Comparison of ENCODE assay signal across 8 cellular contexts in the genomic region with DNA sequence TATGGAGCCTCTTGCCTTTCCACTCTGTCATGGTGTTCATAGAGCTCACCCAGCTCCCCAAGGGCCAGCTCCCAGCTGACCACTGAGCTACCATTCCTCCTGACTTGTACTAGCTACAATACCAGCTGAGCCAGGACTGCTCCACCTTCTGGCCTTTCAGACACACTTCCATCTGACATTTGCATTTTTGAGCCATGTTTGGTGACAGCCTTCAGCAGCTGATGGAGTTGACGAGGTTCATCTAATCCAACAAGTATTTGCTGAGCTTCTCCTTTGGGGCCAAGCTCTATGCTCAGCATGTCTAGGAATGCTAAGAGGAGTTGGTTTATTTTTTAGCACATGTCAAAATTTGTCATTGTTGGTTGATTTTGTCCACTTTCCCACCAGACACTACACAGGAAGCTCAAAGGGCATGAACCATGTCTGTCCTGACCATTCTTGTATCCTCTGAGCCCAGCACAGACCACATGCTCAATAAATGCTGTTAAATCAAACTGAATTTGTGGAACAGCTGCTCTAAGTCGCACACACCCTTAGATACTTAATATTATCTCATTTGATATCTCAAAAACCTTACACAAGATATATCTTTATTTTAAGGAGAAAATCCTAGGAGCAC.
DNase-seq lines count a peak whose midpoint lies in the region; ATAC-seq, FAIRE-seq and TF ChIP-seq lines count a peak whose summit lies in the region.

No MANE protein-coding gene starts in this region.

- peak in 2 of 3 experiments; percentile 23; a peak in 3 of 6 replicates for TF ChIP-seq CTCF in K562 (IDR thresholded peaks at IDR 0.05 in 2 of 3, conservative IDR thresholded peaks at IDR 0.05 in 1 of 3; ENCODE audit: insufficient read depth in 2 of 3, low read depth in 1 of 3, low read length in 3 of 3)
- no peak for TF ChIP-seq CTCF in PC-3 (conservative IDR thresholded peaks at IDR 0.05; ENCODE audit: low read depth, low read length)

- no peak for FAIRE-seq in K562 (lab: Jason Lieb, UNC)

- no peak for TF ChIP-seq RAD21 in K562 (CRISPR knock-in tag; conservative IDR thresholded peaks at IDR 0.05 in 1 of 2, IDR thresholded peaks at IDR 0.05 in 1 of 2)

- H3K9me2 ChIP-seq in PC-3 (replicated peaks; ENCODE audit: low read length): no peaks in the 10 kb centered on the region

- CTCF ChIA-PET in K562 (lab: Yijun Ruan, JAX; ENCODE audit: low intra/inter-chr PET ratio) (interaction anchor here (0.8 kb wide), 1 partner anchor 897 kb away, joined by 6 read pairs; no protein-coding TSS in a partner anchor), PC-3 (lab: Charles Lee) (no interaction called here)

- H3K9me3 ChIP-seq in K562 (replicated peaks; ENCODE audit: control insufficient read depth, insufficient read depth, low read depth, low read length): no peaks in the 10 kb centered on the region
- no peaks in the 10 kb centered on the region for H3K9me3 ChIP-seq in PC-3 (ENCODE audit: low read length)

- peak; percentile 65 for ATAC-seq in HG03432 (IDR thresholded peaks at IDR 0.05; ENCODE audit: unreplicated experiment)
- ATAC-seq in K562: peak; percentile 63; the same call in 2 of the 3 replicates
- no peak for ATAC-seq in HG02840 (IDR thresholded peaks at IDR 0.05; ENCODE audit: low FRiP score, unreplicated experiment)
- ATAC-seq in PC-3: no peak

- no peak overlapping the region for H3K4me2 ChIP-seq in K562 (ENCODE audit: insufficient read depth, low read length)
- H3K4me2 ChIP-seq in PC-3 (ENCODE audit: low read length): no peak overlapping the region

- POLR2A ChIA-PET in K562 (lab: Yijun Ruan, JAX): no interaction called here
- POLR2A ChIA-PET in PC-3 (lab: Charles Lee; ENCODE audit: unreplicated experiment): no interaction called here

- intact Hi-C loops in K562 (cut with micrococcal nuclease): no loop called here
- intact Hi-C loops in PC-3 (cut with micrococcal nuclease): no loop called here

- WGBS in K562 (ENCODE audit: insufficient coverage, low coverage, missing lambda C conversion rate): 0% methylated on average over 2 of the region's 2 CpGs

- H3F3A ChIP-seq in PC-3 (ENCODE audit: low read length, unreplicated experiment): no peaks in the 10 kb centered on the region

- H3K79me2 ChIP-seq in K562 (ENCODE audit: control insufficient read depth, insufficient read depth, low read length): no peaks in the 10 kb centered on the region
- no peaks in the 10 kb centered on the region for H3K79me2 ChIP-seq in PC-3 (ENCODE audit: low read length)

- DNase-seq in EH (ENCODE audit: low read depth): peak; percentile 34
- peak in 2 of 4 experiments; percentile 3 to 4 for DNase-seq in K562 (ENCODE audit: extremely low read depth in 1 of 4, low spot score in 3 of 4)
- DNase-seq in myocyte (ENCODE audit: low read depth): peak; percentile 92
- no peak for DNase-seq in NCI-H446 treated with DMSO at 0.1 percent for 48 hours (lab: John Stamatoyannopoulos, UW)
- no peak for DNase-seq in PC-3
- no peak for DNase-seq in SIG-M5 treated with dmso at 0.1 percent for 504 hours (lab: John Stamatoyannopoulos, UW; ENCODE audit: unreplicated experiment)

- H3K36me3 ChIP-seq in K562 (ENCODE audit: control insufficient read depth, insufficient read depth, low read length) (no peaks in the 10 kb centered on the region), PC-3 (ENCODE audit: low read depth, low read length) (no peaks in the 10 kb centered on the region)

- in situ Hi-C loops in K562 (cut with MboI): no loop called here

- H3K27me3 ChIP-seq in K562 (ENCODE audit: control insufficient read depth in 2 of 2, insufficient read depth in 2 of 2, low read length in 2 of 2) (no peaks in the 10 kb centered on the region), PC-3 (ENCODE audit: low read length) (no peaks in the 10 kb centered on the region)

- H2AFZ ChIP-seq in K562 (ENCODE audit: low read depth, low read length) (no peak overlapping the region), PC-3 (ENCODE audit: low read length) (no peak overlapping the region)

- H3K9me1 ChIP-seq in K562 (ENCODE audit: control insufficient read depth, insufficient read depth, low read length): no peaks in the 10 kb centered on the region

- TF ChIP-seq POLR2A in K562 (conservative IDR thresholded peaks at IDR 0.05): no peak

- BruUV-seq in K562 (replicated peaks; lab: Mats Ljungman, UMichigan) (no TSS peak), PC-3 (replicated peaks; lab: Mats Ljungman, UMichigan) (no TSS peak)

- H3K9ac ChIP-seq in K562 (ENCODE audit: insufficient read depth in 1 of 2, low read depth in 2 of 2, low read length in 2 of 2): no peak overlapping the region
- no peak overlapping the region for H3K9ac ChIP-seq in PC-3 (ENCODE audit: low read length)

- H3K4me1 ChIP-seq in K562 (replicated peaks in 1 of 2; ENCODE audit: control insufficient read depth in 2 of 2, insufficient read depth in 2 of 2, low read length in 2 of 2) (no peaks in the 10 kb centered on the region), PC-3 (ENCODE audit: insufficient read depth, low read length) (no peaks in the 10 kb centered on the region)

- no peak overlapping the region for H3K4me3 ChIP-seq in K562
- H3K4me3 ChIP-seq in PC-3 (ENCODE audit: low read length): no peak overlapping the region

- H4K20me1 ChIP-seq in K562 (replicated peaks; ENCODE audit: control insufficient read depth, insufficient read depth, low read length): no peaks in the 10 kb centered on the region
- no peaks in the 10 kb centered on the region for H4K20me1 ChIP-seq in PC-3 (ENCODE audit: low read length)

- no peak overlapping the region for H3K27ac ChIP-seq in K562 (ENCODE audit: extremely low read depth, low read depth, low read length)
- H3K27ac ChIP-seq in PC-3 (ENCODE audit: low read length): no peak overlapping the region

- TF ChIP-seq EP300 in K562 (IDR thresholded peaks at IDR 0.05; ENCODE audit: low read length): no peak

TF ChIP-seq in K562, 482 proteins besides CTCF, POLR2A, EP300 and RAD21:
- TF ChIP-seq HNRNPK (IDR thresholded peaks at IDR 0.05; ENCODE audit: low read depth, low read length, poor library complexity, severe bottlenecking) (no peak), SIRT6 (IDR thresholded peaks at IDR 0.05; ENCODE audit: low read depth, low read length) (no peak)
- TF ChIP-seq, protein P1, sequence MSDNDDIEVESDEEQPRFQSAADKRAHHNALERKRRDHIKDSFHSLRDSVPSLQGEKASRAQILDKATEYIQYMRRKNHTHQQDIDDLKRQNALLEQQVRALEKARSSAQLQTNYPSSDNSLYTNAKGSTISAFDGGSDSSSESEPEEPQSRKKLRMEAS (CRISPR knock-in tag; IDR thresholded peaks at IDR 0.05): no peak
- TF ChIP-seq, protein P2, sequence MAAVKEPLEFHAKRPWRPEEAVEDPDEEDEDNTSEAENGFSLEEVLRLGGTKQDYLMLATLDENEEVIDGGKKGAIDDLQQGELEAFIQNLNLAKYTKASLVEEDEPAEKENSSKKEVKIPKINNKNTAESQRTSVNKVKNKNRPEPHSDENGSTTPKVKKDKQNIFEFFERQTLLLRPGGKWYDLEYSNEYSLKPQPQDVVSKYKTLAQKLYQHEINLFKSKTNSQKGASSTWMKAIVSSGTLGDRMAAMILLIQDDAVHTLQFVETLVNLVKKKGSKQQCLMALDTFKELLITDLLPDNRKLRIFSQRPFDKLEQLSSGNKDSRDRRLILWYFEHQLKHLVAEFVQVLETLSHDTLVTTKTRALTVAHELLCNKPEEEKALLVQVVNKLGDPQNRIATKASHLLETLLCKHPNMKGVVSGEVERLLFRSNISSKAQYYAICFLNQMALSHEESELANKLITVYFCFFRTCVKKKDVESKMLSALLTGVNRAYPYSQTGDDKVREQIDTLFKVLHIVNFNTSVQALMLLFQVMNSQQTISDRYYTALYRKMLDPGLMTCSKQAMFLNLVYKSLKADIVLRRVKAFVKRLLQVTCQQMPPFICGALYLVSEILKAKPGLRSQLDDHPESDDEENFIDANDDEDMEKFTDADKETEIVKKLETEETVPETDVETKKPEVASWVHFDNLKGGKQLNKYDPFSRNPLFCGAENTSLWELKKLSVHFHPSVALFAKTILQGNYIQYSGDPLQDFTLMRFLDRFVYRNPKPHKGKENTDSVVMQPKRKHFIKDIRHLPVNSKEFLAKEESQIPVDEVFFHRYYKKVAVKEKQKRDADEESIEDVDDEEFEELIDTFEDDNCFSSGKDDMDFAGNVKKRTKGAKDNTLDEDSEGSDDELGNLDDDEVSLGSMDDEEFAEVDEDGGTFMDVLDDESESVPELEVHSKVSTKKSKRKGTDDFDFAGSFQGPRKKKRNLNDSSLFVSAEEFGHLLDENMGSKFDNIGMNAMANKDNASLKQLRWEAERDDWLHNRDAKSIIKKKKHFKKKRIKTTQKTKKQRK (IDR thresholded peaks at IDR 0.05; ENCODE audit: borderline replicate concordance, low read depth, low read length): no peak

Comparison
In these comparisons a context has a peak if more than half of its experiments do, and no peak if none do; other contexts are left out.
1. DNase-seq: peak in EH (single experiment) and myocyte (single experiment); none in NCI-H446 treated with DMSO at 0.1 percent for 48 hours (single experiment), PC-3 (single experiment) and SIG-M5 treated with dmso at 0.1 percent for 504 hours (single experiment).
2. ATAC-seq: peak in HG03432 (single experiment) and K562 (single experiment); none in HG02840 (single experiment) and PC-3 (single experiment).